ENCODE assay signal across 20 cellular contexts in genomic region chr9:17520264-17521058, GRCh38. TPM values are rescaled to one million over a fixed set of nuclear protein-coding genes. Genes with fewer than 3 reads are reported as not detected.
A peak's percentile ranks its signal among the peaks of the same experiment; 100 is the strongest.
DNase-seq lines count a peak whose midpoint lies in the region; ATAC-seq lines count a peak whose summit lies in the region.
"Had no signal": no experiment of that assay in that cellular context is flagged by ENCODE, and none has a peak within 500 bp of the region (broad histone marks: within the 10 kb centered on the region; RNA-seq: fewer than 3 reads in every experiment).

No MANE protein-coding gene starts in this region.

- no peaks in the 10 kb centered on the region for H3K4me1 Mint-ChIP-seq in natural killer cell treated with Interleukin-12 subunit alpha and Interleukin-12 subunit beta and Interleukin-15 and Interleukin-18, amount 100 ng/mL, for 72 hours (ENCODE audit: low read depth in 2 of 2)

- H3K9me3 ChIP-seq in HUES48 (ENCODE audit: control insufficient read depth, insufficient read depth, low read length): no peaks in the 10 kb centered on the region
- no peaks in the 10 kb centered on the region for H3K9me3 ChIP-seq in endocrine pancreas (ENCODE audit: control insufficient read depth, low read length)
- H3K9me3 ChIP-seq in neuronal stem cell (replicated peaks in 1 of 2; ENCODE audit: control insufficient read depth in 2 of 2, insufficient read depth in 1 of 2, low read depth in 1 of 2, low read length in 2 of 2): no peaks in the 10 kb centered on the region
- no peaks in the 10 kb centered on the region for H3K9me3 ChIP-seq in SJCRH30 (replicated peaks)
- H3K9me3 ChIP-seq: colonic mucosa, HAP-1, heart right ventricle, thoracic aorta had no signal

- peaks cover 6% of the 10 kb centered on the region for H3K9me3 Mint-ChIP-seq in natural killer cell treated with Interleukin-12 subunit alpha and Interleukin-12 subunit beta and Interleukin-15 and Interleukin-18, amount 100 ng/mL, for 72 hours
- H3K9me3 Mint-ChIP-seq: activated T-helper 2 cell treated with anti-CD3 and anti-CD28 coated beads, Interferon-gamma antibody, Interleukin-2, Interleukin-4, amounts not matched to agents 10 μg/mL and 5 μg/mL and 100 μg/mL, durations not matched to agents 14 hours and 24 hours and 36 hours had no signal

- H3K4ac ChIP-seq in neuronal stem cell (ENCODE audit: low read length): no peak overlapping the region

- no peaks in the 10 kb centered on the region for H3K79me1 ChIP-seq in neuronal stem cell (ENCODE audit: low read depth, low read length)

- H2BK15ac ChIP-seq in neuronal stem cell (ENCODE audit: low read length): no peak overlapping the region

- H3K27me3 ChIP-seq in HUES48 (ENCODE audit: control insufficient read depth, insufficient read depth, low read length) (no peaks in the 10 kb centered on the region), endocrine pancreas (ENCODE audit: control insufficient read depth, insufficient read depth, low read length) (no peaks in the 10 kb centered on the region), neuronal stem cell (ENCODE audit: control insufficient read depth in 3 of 3, insufficient read depth in 3 of 3, low read depth in 1 of 3, low read length in 3 of 3) (no peaks in the 10 kb centered on the region), SJCRH30 (no peaks in the 10 kb centered on the region)
- H3K27me3 ChIP-seq: colonic mucosa, heart right ventricle had no signal

- no CpG with 5 or more reads among the region's 5 CpGs for WGBS in neuronal stem cell (ENCODE audit: extremely low coverage in 2 of 2, insufficient read length in 2 of 2, insufficient replicate concordance in 1 of 2), 2 donors

- peak; percentile 95 for DNase-seq in NCI-H69 (lab: John Stamatoyannopoulos, UW)
- peak; percentile 32 for DNase-seq in neuronal stem cell (ENCODE audit: low spot score)
- no peak for DNase-seq in natural killer cell treated with Interleukin-12 subunit alpha and Interleukin-12 subunit beta and Interleukin-15 and Interleukin-18, amount 100 ng/mL, for 72 hours (ENCODE audit: low spot score)
- DNase-seq in SJCRH30: no peak
- DNase-seq: activated CD8-positive, alpha-beta T cell treated with anti-CD3 and anti-CD28 coated beads, Interleukin-2, amount 10 ng/mL, durations not matched to agents 7 days and 5 days; colonic mucosa; heart right ventricle; left ventricle myocardium superior; NCI-H1048; right cardiac atrium; stimulated activated CD4-positive, alpha-beta T cell treated with anti-CD3 and anti-CD28 coated beads, Interleukin-2, amount 100 ng/mL, for 24 hours; stimulated activated CD8-positive, alpha-beta memory T cell treated with anti-CD3 and anti-CD28 coated beads, Interleukin-4, amount 100 ng/mL, for 48 hours had no signal

- no peak overlapping the region for H3K23ac ChIP-seq in neuronal stem cell (ENCODE audit: low read depth, low read length, poor library complexity)

- H3K4me2 ChIP-seq in neuronal stem cell (ENCODE audit: insufficient read depth, low read length, poor library complexity, severe bottlenecking): no peak overlapping the region

- H3K4me3 ChIP-seq in HUES48 (ENCODE audit: low read depth, low read length) (no peak overlapping the region), endocrine pancreas (ENCODE audit: control insufficient read depth, insufficient read depth, low read length) (peak overlapping the region; percentile 57), neuronal stem cell (ENCODE audit: low read length in 2 of 2) (no peak overlapping the region), SJCRH30 (no peak overlapping the region)
- H3K4me3 ChIP-seq: colonic mucosa, HAP-1, heart right ventricle, K562, thoracic aorta had no signal

- H3K4me3 Mint-ChIP-seq in natural killer cell treated with Interleukin-12 subunit alpha and Interleukin-12 subunit beta and Interleukin-15 and Interleukin-18, amount 100 ng/mL, for 72 hours: no peak overlapping the region
- H3K4me3 Mint-ChIP-seq: activated CD8-positive, alpha-beta T cell treated with anti-CD3 and anti-CD28 coated beads, Interleukin-2, amount 10 ng/mL, durations not matched to agents 7 days and 5 days had no signal

- no peak overlapping the region for H2BK12ac ChIP-seq in neuronal stem cell (ENCODE audit: low read length)

- H4K8ac ChIP-seq in neuronal stem cell (ENCODE audit: low read depth, low read length): no peak overlapping the region

- H3K36me3 ChIP-seq in HUES48 (ENCODE audit: control insufficient read depth, insufficient read depth, low read length): no peaks in the 10 kb centered on the region
- H3K36me3 ChIP-seq in endocrine pancreas (ENCODE audit: control insufficient read depth, insufficient read depth, low read length): no peaks in the 10 kb centered on the region
- no peaks in the 10 kb centered on the region for H3K36me3 ChIP-seq in neuronal stem cell (replicated peaks in 1 of 2; ENCODE audit: control insufficient read depth in 2 of 2, insufficient read depth in 2 of 2, low read length in 2 of 2)
- no peaks in the 10 kb centered on the region for H3K36me3 ChIP-seq in SJCRH30
- H3K36me3 ChIP-seq: colonic mucosa, HAP-1, heart right ventricle, thoracic aorta had no signal

- H2BK5ac ChIP-seq in neuronal stem cell (ENCODE audit: low read length): no peak overlapping the region

- no peaks in the 10 kb centered on the region for H3K27me3 Mint-ChIP-seq in natural killer cell treated with Interleukin-12 subunit alpha and Interleukin-12 subunit beta and Interleukin-15 and Interleukin-18, amount 100 ng/mL, for 72 hours

- no peak overlapping the region for H3K14ac ChIP-seq in neuronal stem cell (ENCODE audit: low read length)

- H3K18ac ChIP-seq in neuronal stem cell (ENCODE audit: low read length): no peak overlapping the region

- no peak overlapping the region for H3K9ac ChIP-seq in HUES48 (ENCODE audit: low read depth, low read length)
- peak overlapping the region; percentile 17 for H3K9ac ChIP-seq in endocrine pancreas (ENCODE audit: control insufficient read depth, insufficient read depth, low read length)
- no peak overlapping the region for H3K9ac ChIP-seq in neuronal stem cell (ENCODE audit: low read depth, low read length, poor library complexity)

- H2AK5ac ChIP-seq in neuronal stem cell (ENCODE audit: low read depth, low read length): no peak overlapping the region

- no peaks in the 10 kb centered on the region for H3K36me3 Mint-ChIP-seq in natural killer cell treated with Interleukin-12 subunit alpha and Interleukin-12 subunit beta and Interleukin-15 and Interleukin-18, amount 100 ng/mL, for 72 hours

- no peak overlapping the region for H3K27ac Mint-ChIP-seq in natural killer cell treated with Interleukin-12 subunit alpha and Interleukin-12 subunit beta and Interleukin-15 and Interleukin-18, amount 100 ng/mL, for 72 hours
- H3K27ac Mint-ChIP-seq: activated CD8-positive, alpha-beta T cell treated with anti-CD3 and anti-CD28 coated beads, Interleukin-2, amount 10 ng/mL, durations not matched to agents 7 days and 5 days; activated T-helper 2 cell treated with anti-CD3 and anti-CD28 coated beads, Interferon-gamma antibody, Interleukin-2, Interleukin-4, amounts not matched to agents 10 μg/mL and 5 μg/mL and 100 μg/mL, durations not matched to agents 14 hours and 24 hours and 36 hours had no signal

- H2BK120ac ChIP-seq in neuronal stem cell (ENCODE audit: low read depth, low read length): no peak overlapping the region

- H3K27ac ChIP-seq in HUES48 (ENCODE audit: low read depth, low read length) (peak overlapping the region; percentile 62), neuronal stem cell (replicated peaks; ENCODE audit: low read length) (peak overlapping the region; percentile 54), SJCRH30 (no peak overlapping the region)
- H3K27ac ChIP-seq: C4-2B, colonic mucosa, heart right ventricle, thoracic aorta had no signal

- no peak overlapping the region for H4K91ac ChIP-seq in neuronal stem cell (ENCODE audit: low read depth, low read length, poor library complexity)

- peaks cover 15% of the 10 kb centered on the region for H3K4me1 ChIP-seq in HUES48 (ENCODE audit: control insufficient read depth, insufficient read depth, low read length)
- H3K4me1 ChIP-seq in endocrine pancreas (ENCODE audit: control insufficient read depth, insufficient read depth, low read length): peaks cover 17% of the 10 kb centered on the region
- H3K4me1 ChIP-seq in neuronal stem cell (ENCODE audit: control insufficient read depth in 2 of 2, insufficient read depth in 1 of 2, low read depth in 1 of 2, low read length in 2 of 2): peaks cover 4 to 21% of the 10 kb centered on the region in 2 donors
- no peaks in the 10 kb centered on the region for H3K4me1 ChIP-seq in SJCRH30
- H3K4me1 ChIP-seq: colonic mucosa, heart right ventricle had no signal

- ATAC-seq in GM19463 (IDR thresholded peaks at IDR 0.05; ENCODE audit: unreplicated experiment): no peak
- no peak for ATAC-seq in natural killer cell treated with Interleukin-12 subunit alpha and Interleukin-12 subunit beta and Interleukin-15 and Interleukin-18, amount 100 ng/mL, for 72 hours
- ATAC-seq: activated CD8-positive, alpha-beta T cell treated with anti-CD3 and anti-CD28 coated beads, Interleukin-2, amount 10 ng/mL, durations not matched to agents 7 days and 5 days; heart right ventricle; K562; left ventricle myocardium superior; right cardiac atrium had no signal

- peak overlapping the region; percentile 86 for H2AFZ ChIP-seq in neuronal stem cell (ENCODE audit: low read length)

RNA-seq across cellular contexts. Expression of gene SH3GL2, which starts 58.4 kb away (rescaled TPM):
- polyA plus RNA-seq in neuronal stem cell (2013, experiment 1 of 2): 1.2 TPM
- 1.1 TPM for polyA plus RNA-seq in neuronal stem cell (2013, experiment 2 of 2)
- not detected for total RNA-seq in natural killer cell treated with Interleukin-12 subunit alpha and Interleukin-12 subunit beta and Interleukin-15 and Interleukin-18, amount 100 ng/mL, for 72 hours
- total RNA-seq in SJCRH30 (2014; rRNA removed; shearing (Covaris generic)): 0.10 TPM in 1 of 2 replicates, not detected in the other
- total RNA-seq: activated CD8-positive, alpha-beta T cell treated with anti-CD3 and anti-CD28 coated beads, Interleukin-2, amount 10 ng/mL, durations not matched to agents 7 days and 5 days; activated T-helper 2 cell treated with anti-CD3 and anti-CD28 coated beads, Interferon-gamma antibody, Interleukin-2, Interleukin-4, amounts not matched to agents 10 μg/mL and 5 μg/mL and 100 μg/mL, durations not matched to agents 14 hours and 24 hours and 36 hours; K562; thoracic aorta had no signal
- polyA plus RNA-seq: K562 had no signal

Comparison
In these comparisons a context has a peak if more than half of its experiments do, and no peak if none do; other contexts are left out.
1. DNase-seq: peak in NCI-H69 (single experiment) and neuronal stem cell (single experiment); none in natural killer cell treated with Interleukin-12 subunit alpha and Interleukin-12 subunit beta and Interleukin-15 and Interleukin-18, amount 100 ng/mL, for 72 hours (single experiment) and SJCRH30 (0 of 2).